Comparison of ENCODE assay signal across 8 cellular contexts in genomic region chrX:110087485-110088356, GRCh38.
DNase-seq lines count a peak whose midpoint lies in the region; ATAC-seq lines count a peak whose summit lies in the region.

No MANE protein-coding gene starts in this region.

- no peak overlapping the region for H3K4me3 Mint-ChIP-seq in activated naive CD8-positive, alpha-beta T cell treated with anti-CD3 and anti-CD28 coated beads, Interleukin-2, amount 50 U/mL, for 24 hours

- H2BK15ac ChIP-seq in mesendoderm (replicated peaks; ENCODE audit: low read depth): no peak overlapping the region

- no peak overlapping the region for H3K4ac ChIP-seq in mesendoderm (ENCODE audit: low read depth, low read length)

- H2AK5ac ChIP-seq in mesendoderm (ENCODE audit: low read length): no peak overlapping the region

- peak; percentile 52 to 53 for DNase-seq in AML-193 (lab: John Stamatoyannopoulos, UW)
- DNase-seq in activated naive CD8-positive, alpha-beta T cell treated with anti-CD3 and anti-CD28 coated beads, Interleukin-2, amount 50 U/mL, for 24 hours: peak; percentile 8
- DNase-seq in mesendoderm: peak; percentile 2
- DNase-seq in medulla oblongata (ENCODE audit: extremely low spot score): no peak

- H3K4me2 ChIP-seq in mesendoderm (ENCODE audit: low read length): no peak overlapping the region

- ATAC-seq in HG03342 (IDR thresholded peaks at IDR 0.05; ENCODE audit: unreplicated experiment) (peak; percentile 16), HG03097 (IDR thresholded peaks at IDR 0.05; ENCODE audit: low FRiP score, unreplicated experiment) (no peak), GM21576 (IDR thresholded peaks at IDR 0.05; ENCODE audit: unreplicated experiment) (no peak), GM19035 (IDR thresholded peaks at IDR 0.05; ENCODE audit: unreplicated experiment) (no peak)
- peak; percentile 94 for ATAC-seq in activated naive CD8-positive, alpha-beta T cell treated with anti-CD3 and anti-CD28 coated beads, Interleukin-2, amount 50 U/mL, for 24 hours

- no peaks in the 10 kb centered on the region for H3K9me3 Mint-ChIP-seq in activated naive CD8-positive, alpha-beta T cell treated with anti-CD3 and anti-CD28 coated beads, Interleukin-2, amount 50 U/mL, for 24 hours

- WGBS in mesendoderm (ENCODE audit: extremely low coverage, insufficient coverage, low lambda C conversion rate): no CpG with 5 or more reads among the region's 4 CpGs

- no peaks in the 10 kb centered on the region for H3K79me2 ChIP-seq in mesendoderm (ENCODE audit: control insufficient read depth, insufficient read depth, low read length)

- no peak overlapping the region for H2BK5ac ChIP-seq in mesendoderm (ENCODE audit: low read length)

- no peak overlapping the region for H3K27ac ChIP-seq in mesendoderm (ENCODE audit: low read depth, low read length)

- no peaks in the 10 kb centered on the region for H3K79me1 ChIP-seq in mesendoderm (ENCODE audit: low read length)

- H4K8ac ChIP-seq in mesendoderm (ENCODE audit: low read depth, low read length): no peak overlapping the region

- no peak overlapping the region for H3K56ac ChIP-seq in mesendoderm (ENCODE audit: low read length)

- H3K27ac Mint-ChIP-seq in activated naive CD8-positive, alpha-beta T cell treated with anti-CD3 and anti-CD28 coated beads, Interleukin-2, amount 50 U/mL, for 24 hours: peak overlapping the region; percentile 73

- H3K4me3 ChIP-seq in mesendoderm (ENCODE audit: low read length): no peak overlapping the region

- no peaks in the 10 kb centered on the region for H3K36me3 ChIP-seq in mesendoderm (ENCODE audit: control insufficient read depth, insufficient read depth, low read length)

- H3K27me3 Mint-ChIP-seq in activated naive CD8-positive, alpha-beta T cell treated with anti-CD3 and anti-CD28 coated beads, Interleukin-2, amount 50 U/mL, for 24 hours: no peaks in the 10 kb centered on the region

- no peaks in the 10 kb centered on the region for H3K4me1 ChIP-seq in mesendoderm (ENCODE audit: control insufficient read depth, low read depth, low read length)

- H3K4me1 Mint-ChIP-seq in activated naive CD8-positive, alpha-beta T cell treated with anti-CD3 and anti-CD28 coated beads, Interleukin-2, amount 50 U/mL, for 24 hours: peaks cover 30% of the 10 kb centered on the region

- H3K36me3 Mint-ChIP-seq in activated naive CD8-positive, alpha-beta T cell treated with anti-CD3 and anti-CD28 coated beads, Interleukin-2, amount 50 U/mL, for 24 hours (ENCODE audit: low read depth): peaks cover 2% of the 10 kb centered on the region

- no peaks in the 10 kb centered on the region for H3K27me3 ChIP-seq in mesendoderm (ENCODE audit: insufficient read depth, low read length, poor library complexity)

- no peak overlapping the region for H3K18ac ChIP-seq in mesendoderm (ENCODE audit: low read length)

- no peak overlapping the region for H3K23ac ChIP-seq in mesendoderm (ENCODE audit: low read length)

- H4K5ac ChIP-seq in mesendoderm (ENCODE audit: low read length): no peak overlapping the region

- no peak overlapping the region for H2BK120ac ChIP-seq in mesendoderm (ENCODE audit: low read depth, low read length)

- no peak overlapping the region for H3K9ac ChIP-seq in mesendoderm (ENCODE audit: low read length)

Comparison
In these comparisons a context has a peak if more than half of its experiments do, and no peak if none do; other contexts are left out.
1. ATAC-seq: peak in HG03342 (single experiment) and activated naive CD8-positive, alpha-beta T cell treated with anti-CD3 and anti-CD28 coated beads, Interleukin-2, amount 50 U/mL, for 24 hours (single experiment); none in HG03097 (single experiment), GM21576 (single experiment) and GM19035 (single experiment).